Comparison of ENCODE assay signal across 1 cellular context in genomic region chr6:43247115-43247999, GRCh38.
TF ChIP-seq lines count a peak whose summit lies in the region.

No MANE protein-coding gene starts in this region.

TF ChIP-seq in WTC11, 78 proteins besides CTCF, POLR2A, EP300 and RAD21 (continued from another document):
- TF ChIP-seq, protein P1, sequence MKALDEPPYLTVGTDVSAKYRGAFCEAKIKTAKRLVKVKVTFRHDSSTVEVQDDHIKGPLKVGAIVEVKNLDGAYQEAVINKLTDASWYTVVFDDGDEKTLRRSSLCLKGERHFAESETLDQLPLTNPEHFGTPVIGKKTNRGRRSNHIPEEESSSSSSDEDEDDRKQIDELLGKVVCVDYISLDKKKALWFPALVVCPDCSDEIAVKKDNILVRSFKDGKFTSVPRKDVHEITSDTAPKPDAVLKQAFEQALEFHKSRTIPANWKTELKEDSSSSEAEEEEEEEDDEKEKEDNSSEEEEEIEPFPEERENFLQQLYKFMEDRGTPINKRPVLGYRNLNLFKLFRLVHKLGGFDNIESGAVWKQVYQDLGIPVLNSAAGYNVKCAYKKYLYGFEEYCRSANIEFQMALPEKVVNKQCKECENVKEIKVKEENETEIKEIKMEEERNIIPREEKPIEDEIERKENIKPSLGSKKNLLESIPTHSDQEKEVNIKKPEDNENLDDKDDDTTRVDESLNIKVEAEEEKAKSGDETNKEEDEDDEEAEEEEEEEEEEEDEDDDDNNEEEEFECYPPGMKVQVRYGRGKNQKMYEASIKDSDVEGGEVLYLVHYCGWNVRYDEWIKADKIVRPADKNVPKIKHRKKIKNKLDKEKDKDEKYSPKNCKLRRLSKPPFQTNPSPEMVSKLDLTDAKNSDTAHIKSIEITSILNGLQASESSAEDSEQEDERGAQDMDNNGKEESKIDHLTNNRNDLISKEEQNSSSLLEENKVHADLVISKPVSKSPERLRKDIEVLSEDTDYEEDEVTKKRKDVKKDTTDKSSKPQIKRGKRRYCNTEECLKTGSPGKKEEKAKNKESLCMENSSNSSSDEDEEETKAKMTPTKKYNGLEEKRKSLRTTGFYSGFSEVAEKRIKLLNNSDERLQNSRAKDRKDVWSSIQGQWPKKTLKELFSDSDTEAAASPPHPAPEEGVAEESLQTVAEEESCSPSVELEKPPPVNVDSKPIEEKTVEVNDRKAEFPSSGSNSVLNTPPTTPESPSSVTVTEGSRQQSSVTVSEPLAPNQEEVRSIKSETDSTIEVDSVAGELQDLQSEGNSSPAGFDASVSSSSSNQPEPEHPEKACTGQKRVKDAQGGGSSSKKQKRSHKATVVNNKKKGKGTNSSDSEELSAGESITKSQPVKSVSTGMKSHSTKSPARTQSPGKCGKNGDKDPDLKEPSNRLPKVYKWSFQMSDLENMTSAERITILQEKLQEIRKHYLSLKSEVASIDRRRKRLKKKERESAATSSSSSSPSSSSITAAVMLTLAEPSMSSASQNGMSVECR (CRISPR knock-in tag; IDR thresholded peaks at IDR 0.05; ENCODE audit: borderline replicate concordance) = no peak
- no peak for TF ChIP-seq ZNF671 (CRISPR knock-in tag; IDR thresholded peaks at IDR 0.05)
- no peak for TF ChIP-seq ATF6 (CRISPR knock-in tag; IDR thresholded peaks at IDR 0.05)
- no peak; the same call in 1 of the 2 replicates for TF ChIP-seq CBFB (CRISPR knock-in tag; IDR thresholded peaks at IDR 0.05; ENCODE audit: low read depth)
- TF ChIP-seq ZNF317 (CRISPR knock-in tag; IDR thresholded peaks at IDR 0.05; ENCODE audit: borderline replicate concordance, low read depth) = no peak
